12 cellular contexts compared by ENCODE assay signal in the genomic region with DNA sequence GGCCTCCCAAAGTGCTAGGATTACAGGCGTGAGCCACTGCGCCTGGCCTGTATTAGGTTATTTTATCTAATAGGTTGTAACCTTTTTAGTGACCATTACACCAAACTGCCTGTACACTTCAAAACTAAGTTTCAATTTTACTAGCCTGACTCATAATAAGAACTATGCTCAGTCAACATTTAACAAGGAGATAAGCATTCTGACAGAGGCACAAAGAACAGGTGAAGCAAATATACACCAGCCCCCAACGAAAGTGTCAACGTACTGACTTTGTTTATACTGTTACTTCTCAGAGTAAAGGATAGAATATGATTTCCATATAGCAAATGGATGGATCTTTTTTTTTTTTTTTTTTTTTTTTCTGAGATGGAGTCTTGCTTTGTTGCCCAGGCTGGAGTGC.
DNase-seq lines count a peak whose midpoint lies in the region; ATAC-seq and TF ChIP-seq lines count a peak whose summit lies in the region.
"Had no signal": no experiment of that assay in that cellular context is flagged by ENCODE, and none has a peak within 500 bp of the region (broad histone marks: within the 10 kb centered on the region; RNA-seq: fewer than 3 reads in every experiment).

No MANE protein-coding gene starts in this region.

- peaks cover 13% of the 10 kb centered on the region for H3K4me1 Mint-ChIP-seq in activated CD8-positive, alpha-beta memory T cell treated with anti-CD3 and anti-CD28 coated beads, Interleukin-2, amount 10 ng/mL, durations not matched to agents 7 days and 5 days
- peaks cover 3% of the 10 kb centered on the region for H3K4me1 Mint-ChIP-seq in progenitor cell of endocrine pancreas (ENCODE audit: low read depth)

- no peak overlapping the region for H3K4me3 Mint-ChIP-seq in activated CD8-positive, alpha-beta memory T cell treated with anti-CD3 and anti-CD28 coated beads, Interleukin-2, amount 10 ng/mL, durations not matched to agents 7 days and 5 days
- no peak overlapping the region for H3K4me3 Mint-ChIP-seq in progenitor cell of endocrine pancreas (ENCODE audit: low read depth)
- H3K4me3 Mint-ChIP-seq: central memory CD8-positive, alpha-beta T cell had no signal

- CTCF ChIA-PET in activated CD8-positive, alpha-beta memory T cell treated with anti-CD3 and anti-CD28 coated beads, Interleukin-2, amount 10 ng/mL, durations not matched to agents 7 days and 5 days (lab: Charles Lee): no interaction called here

- no peak overlapping the region for H3K27ac Mint-ChIP-seq in activated CD8-positive, alpha-beta memory T cell treated with anti-CD3 and anti-CD28 coated beads, Interleukin-2, amount 10 ng/mL, durations not matched to agents 7 days and 5 days
- no peak overlapping the region for H3K27ac Mint-ChIP-seq in progenitor cell of endocrine pancreas

- peak; percentile 60 for ATAC-seq in activated CD8-positive, alpha-beta memory T cell treated with anti-CD3 and anti-CD28 coated beads, Interleukin-2, amount 10 ng/mL, durations not matched to agents 7 days and 5 days
- ATAC-seq in HG02588 (IDR thresholded peaks at IDR 0.05; ENCODE audit: unreplicated experiment) (peak; percentile 99), HG03354 (IDR thresholded peaks at IDR 0.05; ENCODE audit: poor library complexity, severe bottlenecking, unreplicated experiment) (peak; percentile 98)

- no peaks in the 10 kb centered on the region for H3K27me3 Mint-ChIP-seq in activated CD8-positive, alpha-beta memory T cell treated with anti-CD3 and anti-CD28 coated beads, Interleukin-2, amount 10 ng/mL, durations not matched to agents 7 days and 5 days
- H3K27me3 Mint-ChIP-seq in progenitor cell of endocrine pancreas: no peaks in the 10 kb centered on the region
- H3K27me3 Mint-ChIP-seq: central memory CD8-positive, alpha-beta T cell had no signal

- no peaks in the 10 kb centered on the region for H3K9me3 Mint-ChIP-seq in activated CD8-positive, alpha-beta memory T cell treated with anti-CD3 and anti-CD28 coated beads, Interleukin-2, amount 10 ng/mL, durations not matched to agents 7 days and 5 days (ENCODE audit: low read depth)
- H3K9me3 Mint-ChIP-seq in progenitor cell of endocrine pancreas (ENCODE audit: low read depth): peaks cover 7% of the 10 kb centered on the region
- H3K9me3 Mint-ChIP-seq: central memory CD8-positive, alpha-beta T cell had no signal

- peaks cover 40% of the 10 kb centered on the region for H3K36me3 Mint-ChIP-seq in activated CD8-positive, alpha-beta memory T cell treated with anti-CD3 and anti-CD28 coated beads, Interleukin-2, amount 10 ng/mL, durations not matched to agents 7 days and 5 days
- H3K36me3 Mint-ChIP-seq in progenitor cell of endocrine pancreas (ENCODE audit: insufficient read depth): peaks cover 15% of the 10 kb centered on the region

- no peak for TF ChIP-seq CTCF in progenitor cell of endocrine pancreas (IDR thresholded peaks at IDR 0.05; ENCODE audit: unreplicated experiment)

- DNase-seq in activated CD8-positive, alpha-beta memory T cell treated with anti-CD3 and anti-CD28 coated beads, Interleukin-2, amount 10 ng/mL, durations not matched to agents 7 days and 5 days: no peak
- DNase-seq in activated CD8-positive, alpha-beta memory T cell treated with anti-CD3 and anti-CD28 coated beads, Interleukin-2, amount 50 U/mL, for 48 hours: no peak
- DNase-seq in NCI-H1417 (lab: John Stamatoyannopoulos, UW) (no peak), SW 1271 (lab: John Stamatoyannopoulos, UW) (no peak), progenitor cell of endocrine pancreas (ENCODE audit: low spot score, unreplicated experiment) (no peak), NCI-H510A treated with DMSO at 0.1 percent for 48 hours (lab: John Stamatoyannopoulos, UW) (no peak)
- DNase-seq: DND-41, NCI-H1417 treated with DMSO at 0.1 percent for 48 hours, tibial artery had no signal
